In genomic region chr19:47813304-47813994, GRCh38 we compare ENCODE assay signal across 1 cellular context.
TF ChIP-seq lines count a peak whose summit lies in the region.

No MANE protein-coding gene starts in this region.

TF ChIP-seq in endothelial cell of umbilical vein, 7 proteins besides CTCF, POLR2A, EP300 and RAD21:
- TF ChIP-seq EZH2 (IDR thresholded peaks at IDR 0.05; ENCODE audit: borderline replicate concordance, low read depth, low read length, severe bottlenecking): no peak
- no peak for TF ChIP-seq MAX (IDR thresholded peaks at IDR 0.05; ENCODE audit: insufficient read depth, insufficient read length)
- TF ChIP-seq MYC (IDR thresholded peaks at IDR 0.05; ENCODE audit: low read depth, low read length): no peak
- no peak for TF ChIP-seq JUN (IDR thresholded peaks at IDR 0.05; ENCODE audit: borderline replicate concordance, insufficient read depth, insufficient read length, low read depth)
- TF ChIP-seq GATA2 (IDR thresholded peaks at IDR 0.05; ENCODE audit: insufficient read depth, insufficient read length, low read depth, low read length): no peak
- TF ChIP-seq FOS (IDR thresholded peaks at IDR 0.05; ENCODE audit: borderline replicate concordance, insufficient read depth, low read length): no peak
- no peak for TF ChIP-seq POLR2AphosphoS5 (IDR thresholded peaks at IDR 0.05; ENCODE audit: insufficient read depth, low read depth, low read length)
